Comparison of ENCODE assay signal across 16 cellular contexts in genomic region chr12:88509851-88510250, GRCh38.
DNase-seq lines count a peak whose midpoint lies in the region; ATAC-seq and TF ChIP-seq lines count a peak whose summit lies in the region.
"Had no signal": no experiment of that assay in that cellular context is flagged by ENCODE, and none has a peak within 500 bp of the region (broad histone marks: within the 10 kb centered on the region; RNA-seq: fewer than 3 reads in every experiment).

No MANE protein-coding gene starts in this region.

- POLR2A ChIA-PET in A673 (lab: Charles Lee; ENCODE audit: low non-redundant PET): no interaction called here
- POLR2A ChIA-PET in CD4-positive, alpha-beta memory T cell (lab: Charles Lee; ENCODE audit: partially characterized antibody): no interaction called here

- H3K9me3 Mint-ChIP-seq in CD4-positive, alpha-beta memory T cell: peaks cover 0 to 2% (median 0%) of the 10 kb centered on the region in 8 donors
- H3K9me3 Mint-ChIP-seq: H9 had no signal

- H3K4me1 Mint-ChIP-seq in CD4-positive, alpha-beta memory T cell: no peaks in the 10 kb centered on the region
- H3K4me1 Mint-ChIP-seq: CD14-positive monocyte, H9 had no signal

- H3K27ac ChIP-seq in A673 (ENCODE audit: low read depth, low read length, poor library complexity, severe bottlenecking) (no peak overlapping the region), heart left ventricle (no peak overlapping the region)
- H3K27ac ChIP-seq in CD4-positive, alpha-beta memory T cell (ENCODE audit: low read depth, low read length): no peak overlapping the region
- H3K27ac ChIP-seq: KMS-11 had no signal

- BruUV-seq in A673 (replicated peaks; lab: Mats Ljungman, UMichigan): no TSS peak

- H3K36me3 ChIP-seq in A673 (ENCODE audit: insufficient read depth, low read length, poor library complexity, severe bottlenecking) (no peaks in the 10 kb centered on the region), heart left ventricle (peaks cover 0 to 37% (median 7%) of the 10 kb centered on the region in 9 donors)
- no peaks in the 10 kb centered on the region for H3K36me3 ChIP-seq in CD4-positive, alpha-beta memory T cell (ENCODE audit: insufficient read depth, low read length)

- intact Hi-C loops in A673 (cut with micrococcal nuclease; ENCODE audit: unreplicated experiment): no loop called here
- intact Hi-C loops in CD4-positive, alpha-beta memory T cell (cut with micrococcal nuclease): no loop called here
- intact Hi-C loops in heart left ventricle (cut with DNase I): no loop called here

- H3K27ac Mint-ChIP-seq in CD4-positive, alpha-beta memory T cell: no peak overlapping the region
- H3K27ac Mint-ChIP-seq: CD14-positive monocyte had no signal

- no peak overlapping the region for H3K4me3 Mint-ChIP-seq in CD4-positive, alpha-beta memory T cell
- H3K4me3 Mint-ChIP-seq: CD14-positive monocyte, H9 had no signal

- CTCF ChIA-PET in A673 (lab: Charles Lee): no interaction called here
- CTCF ChIA-PET in CD4-positive, alpha-beta memory T cell (lab: Charles Lee; ENCODE audit: partially characterized antibody): no interaction called here

- WGBS in heart left ventricle, 4 donors: 86 to 95% (median 92%) methylated on average over 2 of the region's 2 CpGs

- H3K4me3 ChIP-seq in A673 (ENCODE audit: low read depth, low read length, poor library complexity, severe bottlenecking) (no peak overlapping the region), fibroblast of villous mesenchyme (ENCODE audit: low read depth, low read length) (no peak overlapping the region), heart left ventricle (no peak overlapping the region)
- H3K4me3 ChIP-seq in CD4-positive, alpha-beta memory T cell (ENCODE audit: low read length in 2 of 2): no peak overlapping the region

- no peaks in the 10 kb centered on the region for H3K27me3 ChIP-seq in A673 (replicated peaks; ENCODE audit: insufficient read depth, low read depth, low read length, poor library complexity)
- H3K27me3 ChIP-seq in CD4-positive, alpha-beta memory T cell (ENCODE audit: insufficient read depth, low read length): no peaks in the 10 kb centered on the region
- no peaks in the 10 kb centered on the region for H3K27me3 ChIP-seq in heart left ventricle

- ATAC-seq in heart left ventricle: no peak
- ATAC-seq: HepG2 had no signal

- peaks cover 15% of the 10 kb centered on the region for H3K4me1 ChIP-seq in A673 (ENCODE audit: insufficient read depth, low read length, poor library complexity, severe bottlenecking)
- no peaks in the 10 kb centered on the region for H3K4me1 ChIP-seq in CD4-positive, alpha-beta memory T cell (ENCODE audit: insufficient read depth, low read length)
- H3K4me1 ChIP-seq in heart left ventricle: peaks cover 0 to 2% (median 0%) of the 10 kb centered on the region in 12 donors

- peak; percentile 27 for DNase-seq in A673 (ENCODE audit: low spot score)
- DNase-seq in EH (ENCODE audit: low read depth): peak; percentile 80
- DNase-seq in HCEC 1CT: peak; percentile 10
- peak; percentile 31 for DNase-seq in fibroblast of villous mesenchyme (ENCODE audit: low read depth)
- no peak for DNase-seq in CD4-positive, alpha-beta memory T cell
- DNase-seq in heart left ventricle: no peak
- DNase-seq in SHP77 (lab: John Stamatoyannopoulos, UW): no peak
- DNase-seq: 8988T, ACHN, DMS53, GDM1, GOT3, H9 had no signal

- H3K9me3 ChIP-seq in A673 (ENCODE audit: low read depth, low read length, poor library complexity, severe bottlenecking): no peaks in the 10 kb centered on the region
- H3K9me3 ChIP-seq in CD4-positive, alpha-beta memory T cell (ENCODE audit: control insufficient read depth in 1 of 2, low read length in 2 of 2): no peaks in the 10 kb centered on the region
- H3K9me3 ChIP-seq in heart left ventricle: no peaks in the 10 kb centered on the region

- TF ChIP-seq CTCF in A673 (conservative IDR thresholded peaks at IDR 0.05; ENCODE audit: low read depth, low read length): no peak
- no peak for TF ChIP-seq CTCF in fibroblast of villous mesenchyme (IDR thresholded peaks at IDR 0.05; ENCODE audit: insufficient read depth, low read depth, low read length)
- TF ChIP-seq CTCF in heart left ventricle (IDR thresholded peaks at IDR 0.05): no peak

- no peak for TF ChIP-seq POLR2A in heart left ventricle (IDR thresholded peaks at IDR 0.05)

- H3K36me3 Mint-ChIP-seq in CD4-positive, alpha-beta memory T cell: no peaks in the 10 kb centered on the region
- H3K36me3 Mint-ChIP-seq: CD14-positive monocyte had no signal

- no peaks in the 10 kb centered on the region for H3K27me3 Mint-ChIP-seq in CD4-positive, alpha-beta memory T cell

Comparison
In these comparisons a context has a peak if more than half of its experiments do, and no peak if none do; other contexts are left out.
1. DNase-seq: peak in A673 (single experiment), EH (single experiment), HCEC 1CT (single experiment) and fibroblast of villous mesenchyme (single experiment); none in CD4-positive, alpha-beta memory T cell (0 of 5), heart left ventricle (0 of 5) and SHP77 (0 of 2).